ENCODE assay signal across 8 cellular contexts in genomic region chr3:49839193-49839809, GRCh38. TPM values are rescaled to one million over a fixed set of nuclear protein-coding genes. Genes with fewer than 3 reads are reported as not detected.
DNase-seq lines count a peak whose midpoint lies in the region; ATAC-seq and TF ChIP-seq lines count a peak whose summit lies in the region.

No MANE protein-coding gene starts in this region.

- H3K4me1 ChIP-seq in OCI-LY1 (ENCODE audit: insufficient read depth, low read length, severe bottlenecking): no peaks in the 10 kb centered on the region

- no peak overlapping the region for H3K27ac ChIP-seq in C4-2B
- H3K27ac ChIP-seq in OCI-LY1 (ENCODE audit: low read depth, low read length, poor library complexity, severe bottlenecking): no peak overlapping the region

- H3K4me3 Mint-ChIP-seq in HFFc6 (no peak overlapping the region), endothelial cell (ENCODE audit: unreplicated experiment) (no peak overlapping the region)

- DNase-seq in HFFc6: peak; percentile 68
- DNase-seq in activated CD8-positive, alpha-beta memory T cell treated with anti-CD3 and anti-CD28 coated beads, Interleukin-2, amount 50 U/mL, for 1 hour (ENCODE audit: extremely low read depth): peak; percentile 62
- DNase-seq in endothelial cell (ENCODE audit: low spot score): peak; percentile 74
- DNase-seq in mucosa of gallbladder (ENCODE audit: low spot score): peak; percentile 85
- peak; percentile 62 for DNase-seq in stimulated activated CD8-positive, alpha-beta memory T cell treated with anti-CD3 and anti-CD28 coated beads, Interleukin-4, amount 100 ng/mL, for 24 hours (ENCODE audit: low read depth)

- H3K4me1 Mint-ChIP-seq in HFFc6 (ENCODE audit: low read depth) (peaks cover 18% of the 10 kb centered on the region), endothelial cell (ENCODE audit: unreplicated experiment) (peaks cover 37% of the 10 kb centered on the region)

- H3F3A ChIP-seq in OCI-LY1 (ENCODE audit: insufficient read depth, low read length): no peaks in the 10 kb centered on the region

- no peak overlapping the region for H3K9ac ChIP-seq in OCI-LY1 (ENCODE audit: low read length)

- H3K9me3 ChIP-seq in OCI-LY1 (ENCODE audit: low read length): no peaks in the 10 kb centered on the region

- H3K9me2 ChIP-seq in OCI-LY1 (ENCODE audit: low read depth, low read length): no peaks in the 10 kb centered on the region

- no peaks in the 10 kb centered on the region for H3K36me3 Mint-ChIP-seq in HFFc6 (ENCODE audit: low read depth)
- H3K36me3 Mint-ChIP-seq in endothelial cell (ENCODE audit: low read depth, unreplicated experiment): no peaks in the 10 kb centered on the region

- H3K79me2 ChIP-seq in OCI-LY1 (ENCODE audit: insufficient read depth, low read length): no peaks in the 10 kb centered on the region

- TF ChIP-seq CTCF in C4-2B (conservative IDR thresholded peaks at IDR 0.05) (peak; percentile 93), HFFc6 (IDR thresholded peaks at IDR 0.05) (peak; percentile 94), OCI-LY1 (IDR thresholded peaks at IDR 0.05; ENCODE audit: low read length) (peak; percentile 93), endothelial cell (IDR thresholded peaks at IDR 0.05; ENCODE audit: unreplicated experiment) (peak; percentile 90)

- H3K27me3 Mint-ChIP-seq in HFFc6 (ENCODE audit: insufficient read depth) (no peaks in the 10 kb centered on the region; the same call in 1 of the 2 replicates), endothelial cell (ENCODE audit: unreplicated experiment) (peaks cover 5% of the 10 kb centered on the region)

- no peaks in the 10 kb centered on the region for H4K20me1 ChIP-seq in OCI-LY1 (ENCODE audit: insufficient read depth, low read length)

- H3K27ac Mint-ChIP-seq in HFFc6: no peak overlapping the region
- H3K27ac Mint-ChIP-seq in endothelial cell (ENCODE audit: unreplicated experiment): no peak overlapping the region

- H3K9me3 Mint-ChIP-seq in HFFc6 (no peaks in the 10 kb centered on the region), endothelial cell (ENCODE audit: unreplicated experiment) (no peaks in the 10 kb centered on the region)

- no peak overlapping the region for H3K4me3 ChIP-seq in OCI-LY1 (ENCODE audit: low read depth, low read length, poor library complexity, severe bottlenecking)

- peaks cover 53% of the 10 kb centered on the region; the same call in 1 of the 2 replicates for H3K36me3 ChIP-seq in OCI-LY1 (ENCODE audit: insufficient read depth, low read length)

- no peak overlapping the region for H3K4me2 ChIP-seq in OCI-LY1 (ENCODE audit: low read length)

- no peak overlapping the region for H2AFZ ChIP-seq in OCI-LY1 (ENCODE audit: low read length)

- ATAC-seq in HG03378 (IDR thresholded peaks at IDR 0.05; ENCODE audit: unreplicated experiment): no peak

- H3K27me3 ChIP-seq in OCI-LY1 (ENCODE audit: insufficient read depth, low read length): no peaks in the 10 kb centered on the region

RNA-seq across cellular contexts. Expression of gene TRAIP, which starts 17.1 kb away (rescaled TPM):
- total RNA-seq in HFFc6 (2021; fragmentation: NEBNext Ultra II Directional; extraction: Animal tissue kit (Norgen Biotek cat#: 25700)): 1 to 10 TPM; 3.4 to 7.5 (median 6.3) TPM
- 6.2 TPM for total RNA-seq in endothelial cell (ENCODE audit: unreplicated experiment)
- 2.4 TPM for total RNA-seq in mucosa of gallbladder

RNA-seq across cellular contexts. Expression of gene UBA7, which starts 25.5 kb away (rescaled TPM):
- 10 to 100 TPM; 11.9 to 32.6 (median 28.3) TPM for total RNA-seq in HFFc6 (2021; fragmentation: NEBNext Ultra II Directional; extraction: Animal tissue kit (Norgen Biotek cat#: 25700))
- total RNA-seq in endothelial cell (ENCODE audit: unreplicated experiment) (6.0 TPM), mucosa of gallbladder (122 TPM)

RNA-seq across cellular contexts. Expression of gene CAMKV, which starts 30.4 kb away (rescaled TPM):
- total RNA-seq in HFFc6 (2021; fragmentation: NEBNext Ultra II Directional; extraction: Animal tissue kit (Norgen Biotek cat#: 25700)): not detected
- total RNA-seq in endothelial cell (ENCODE audit: unreplicated experiment): 0.67 TPM
- total RNA-seq in mucosa of gallbladder: 0.09 TPM

RNA-seq across cellular contexts. Expression of gene INKA1, which starts 36.2 kb away (rescaled TPM):
- total RNA-seq in HFFc6 (2021; fragmentation: NEBNext Ultra II Directional; extraction: Animal tissue kit (Norgen Biotek cat#: 25700)): 1 to 10 TPM; 3.2 to 4.3 (median 3.6) TPM
- total RNA-seq in endothelial cell (ENCODE audit: unreplicated experiment) (57.6 TPM), mucosa of gallbladder (4.4 TPM)

RNA-seq across cellular contexts. Expression of gene CDHR4, which starts 39.6 kb away (rescaled TPM):
- under 1 TPM in 2 of 6 experiments, not detected in 4; 0.17 to 0.18 TPM for total RNA-seq in HFFc6 (2021; fragmentation: NEBNext Ultra II Directional; extraction: Animal tissue kit (Norgen Biotek cat#: 25700))
- total RNA-seq in endothelial cell (ENCODE audit: unreplicated experiment) (1.1 TPM), mucosa of gallbladder (0.09 TPM)
